ENCODE assay signal across 8 cellular contexts in the genomic region with DNA sequence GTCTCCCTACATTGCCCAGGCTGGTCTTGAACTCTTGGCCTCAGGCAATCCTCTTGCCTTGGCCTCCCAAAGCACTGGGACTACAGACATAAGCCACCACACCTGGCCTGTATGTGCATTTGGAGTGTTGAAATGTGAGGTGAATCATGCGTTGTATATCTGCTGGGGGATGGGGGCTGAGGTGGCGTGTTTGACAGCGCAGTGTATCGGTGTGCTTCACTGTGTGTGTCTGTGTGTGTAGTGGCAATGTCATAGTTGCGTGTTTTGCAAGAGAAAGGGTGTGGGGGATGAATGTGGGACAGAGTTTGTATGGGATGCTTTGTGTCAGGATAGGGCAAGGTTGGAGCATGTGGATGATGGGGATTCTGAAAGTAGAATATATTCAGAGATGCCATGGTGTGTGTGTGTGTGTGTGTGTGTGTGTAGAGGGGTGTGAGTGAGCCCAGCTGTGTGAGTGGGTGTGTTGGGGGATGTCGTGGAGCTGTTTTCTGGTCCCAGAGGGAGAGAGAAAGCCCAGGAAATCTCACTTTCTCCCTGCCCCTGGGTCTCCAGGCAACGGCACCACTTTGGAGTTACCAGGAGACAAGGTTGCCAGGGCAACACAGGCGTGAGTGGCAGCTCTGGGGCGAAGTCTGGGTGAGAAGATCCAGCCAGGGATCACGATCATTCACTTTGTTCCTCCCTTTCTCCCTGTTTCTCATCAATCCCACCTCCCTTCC. TPM values are rescaled to one million over a fixed set of nuclear protein-coding genes. Genes with fewer than 3 reads are reported as not detected.
A peak's percentile ranks its signal among the peaks of the same experiment; 100 is the strongest.
DNase-seq lines count a peak whose midpoint lies in the region; ATAC-seq lines count a peak whose summit lies in the region.

No MANE protein-coding gene starts in this region.

- peaks cover 22% of the 10 kb centered on the region for H3K4me1 Mint-ChIP-seq in T-helper 17 cell

- no peaks in the 10 kb centered on the region for H3K9me3 ChIP-seq in T-helper 17 cell (ENCODE audit: control insufficient read depth, low read length, poor library complexity, severe bottlenecking)
- H3K9me3 ChIP-seq in mesodermal cell (ENCODE audit: control insufficient read depth, low read length): no peaks in the 10 kb centered on the region

- H3K4me3 Mint-ChIP-seq in T-helper 17 cell: peak overlapping the region; percentile 69

- H3K27ac ChIP-seq in mesodermal cell (ENCODE audit: low read depth, low read length, severe bottlenecking): peak overlapping the region; percentile 79

- no peaks in the 10 kb centered on the region for H3K27me3 Mint-ChIP-seq in T-helper 17 cell

- peaks cover 17% of the 10 kb centered on the region for H3K4me1 ChIP-seq in mesodermal cell (ENCODE audit: control insufficient read depth, insufficient read depth, low read length, poor library complexity, severe bottlenecking)

- H3K36me3 Mint-ChIP-seq in T-helper 17 cell (ENCODE audit: low read depth): peaks cover 7% of the 10 kb centered on the region

- no peak overlapping the region for H3K4me3 ChIP-seq in mesodermal cell (ENCODE audit: extremely low read depth, insufficient read depth, low read length, poor library complexity, severe bottlenecking)

- H3K27ac Mint-ChIP-seq in T-helper 17 cell: no peak overlapping the region

- WGBS in mesodermal cell (ENCODE audit: insufficient coverage in 2 of 2), 2 experiments: 54 to 78% methylated on average over 5 to 9 of the region's 10 CpGs

- ATAC-seq in T-helper 17 cell: no peak
- ATAC-seq in GM21737 (IDR thresholded peaks at IDR 0.05; ENCODE audit: unreplicated experiment): no peak
- no peak for ATAC-seq in HG03460 (IDR thresholded peaks at IDR 0.05; ENCODE audit: unreplicated experiment)

- peak; percentile 86 for DNase-seq in DMS153 treated with DMSO at 0.1 percent for 48 hours (lab: John Stamatoyannopoulos, UW; ENCODE audit: unreplicated experiment)
- peak; percentile 41 for DNase-seq in NAMALWA (ENCODE audit: low spot score)
- DNase-seq in T-helper 17 cell: no peak
- DNase-seq in EL: no peak
- DNase-seq in RPMI8226: no peak

- peaks cover 17% of the 10 kb centered on the region for H3K36me3 ChIP-seq in mesodermal cell (ENCODE audit: control insufficient read depth, insufficient read depth, low read length)

RNA-seq across cellular contexts. Expression of a gene that starts 1.1 kb away (rescaled TPM):
- 1 to 10 TPM; 2.6 to 2.9 TPM for total RNA-seq in T-helper 17 cell
- 1.6 TPM for polyA plus RNA-seq in mesodermal cell (2013, experiment 1 of 2)
- polyA plus RNA-seq in mesodermal cell (2013, experiment 2 of 2): 1.4 TPM

RNA-seq across cellular contexts. Expression of a gene that starts 10.8 kb away (rescaled TPM):
- total RNA-seq in T-helper 17 cell: 1 to 10 TPM; 7.3 to 9.9 TPM
- polyA plus RNA-seq in mesodermal cell (2013, experiment 1 of 2): 15.2 TPM
- polyA plus RNA-seq in mesodermal cell (2013, experiment 2 of 2): 16.7 TPM

RNA-seq across cellular contexts. Expression of a gene that starts 18.1 kb away (rescaled TPM):
- 1 to 10 TPM; 7.1 to 7.5 TPM for total RNA-seq in T-helper 17 cell
- polyA plus RNA-seq in mesodermal cell (2013, experiment 1 of 2): 13.9 TPM
- polyA plus RNA-seq in mesodermal cell (2013, experiment 2 of 2): 12.2 TPM

RNA-seq across cellular contexts. Expression of a gene that starts 27.0 kb away (rescaled TPM):
- 10 to 100 TPM; 55.8 to 64.1 TPM for total RNA-seq in T-helper 17 cell
- 8.5 TPM for polyA plus RNA-seq in mesodermal cell (2013, experiment 1 of 2)
- polyA plus RNA-seq in mesodermal cell (2013, experiment 2 of 2): 9.8 TPM

RNA-seq across cellular contexts. Expression of a gene that starts 27.3 kb away (rescaled TPM):
- total RNA-seq in T-helper 17 cell: 10 to 100 TPM; 15.3 to 21.9 TPM
- 55.4 TPM for polyA plus RNA-seq in mesodermal cell (2013, experiment 1 of 2)
- polyA plus RNA-seq in mesodermal cell (2013, experiment 2 of 2): 41.9 TPM

Comparison
In these comparisons a context has a peak if more than half of its experiments do, and no peak if none do; other contexts are left out.
1. DNase-seq: peak in DMS153 treated with DMSO at 0.1 percent for 48 hours (single experiment) and NAMALWA (single experiment); none in T-helper 17 cell (0 of 3), EL (single experiment) and RPMI8226 (single experiment).